Comparison of ENCODE assay signal across 1 cellular context in the genomic region with DNA sequence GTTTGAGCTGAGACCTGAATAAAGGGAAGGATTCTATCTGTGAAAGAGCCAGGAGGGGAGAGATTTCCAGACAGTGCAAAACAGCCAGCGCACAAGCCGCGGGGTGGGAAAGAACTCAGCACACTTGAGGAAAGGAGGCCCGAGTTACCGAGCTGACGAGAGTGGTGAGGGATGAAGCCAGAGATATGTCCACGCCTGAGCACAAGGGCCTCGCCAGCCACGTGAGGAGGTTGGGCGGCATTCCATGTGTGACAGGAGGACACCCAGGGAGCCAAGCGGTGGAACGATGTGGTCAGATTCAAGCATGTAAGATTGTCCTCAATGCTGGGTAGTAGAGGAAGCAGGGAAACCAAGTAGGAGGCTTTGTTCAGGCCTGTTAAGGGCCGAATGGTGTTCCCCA.
TF ChIP-seq lines count a peak whose summit lies in the region.

No MANE protein-coding gene starts in this region.

TF ChIP-seq in H1, 55 proteins besides CTCF, POLR2A, EP300 and RAD21 (continued from another document):
- TF ChIP-seq, protein P1, sequence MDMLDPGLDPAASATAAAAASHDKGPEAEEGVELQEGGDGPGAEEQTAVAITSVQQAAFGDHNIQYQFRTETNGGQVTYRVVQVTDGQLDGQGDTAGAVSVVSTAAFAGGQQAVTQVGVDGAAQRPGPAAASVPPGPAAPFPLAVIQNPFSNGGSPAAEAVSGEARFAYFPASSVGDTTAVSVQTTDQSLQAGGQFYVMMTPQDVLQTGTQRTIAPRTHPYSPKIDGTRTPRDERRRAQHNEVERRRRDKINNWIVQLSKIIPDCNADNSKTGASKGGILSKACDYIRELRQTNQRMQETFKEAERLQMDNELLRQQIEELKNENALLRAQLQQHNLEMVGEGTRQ (IDR thresholded peaks at IDR 0.05; ENCODE audit: low read length), result no peak
- TF ChIP-seq NANOG (IDR thresholded peaks at IDR 0.05; ENCODE audit: insufficient read depth, low read depth, low read length, poor library complexity, severe bottlenecking) (no peak), GABPA (IDR thresholded peaks at IDR 0.05; ENCODE audit: borderline replicate concordance, insufficient read depth, low read length) (no peak)
